Comparison of ENCODE assay signal across 14 cellular contexts in genomic region chr21:45168522-45168921, GRCh38.
"Had no signal": no experiment of that assay in that cellular context is flagged by ENCODE, and none has a peak within 500 bp of the region (broad histone marks: within the 10 kb centered on the region; RNA-seq: fewer than 3 reads in every experiment).

No MANE protein-coding gene starts in this region.

- H3K4me3 ChIP-seq: sigmoid colon, transverse colon, vagina had no signal

- H3K36me3 ChIP-seq: transverse colon, vagina had no signal

- H3K27ac ChIP-seq: vagina had no signal

- H3K27me3 ChIP-seq: sigmoid colon, transverse colon, vagina had no signal

- ATAC-seq: activated naive CD8-positive, alpha-beta T cell treated with anti-CD3 and anti-CD28 coated beads, Interleukin-2, amount 50 U/mL, for 24 hours had no signal

- H3K9me3 ChIP-seq: sigmoid colon, transverse colon, vagina had no signal

- H3K27ac Mint-ChIP-seq: activated naive CD4-positive, alpha-beta T cell treated with anti-CD3 and anti-CD28 coated beads for 36 hours; activated naive CD8-positive, alpha-beta T cell treated with anti-CD3 and anti-CD28 coated beads, Interleukin-2, amount 50 U/mL, for 24 hours; activated T-helper 2 cell treated with anti-CD3 and anti-CD28 coated beads, Interferon-gamma antibody, Interleukin-2, Interleukin-4, amounts not matched to agents 10 μg/mL and 5 μg/mL and 100 μg/mL, durations not matched to agents 14 hours and 24 hours and 36 hours; nephron progenitor cell had no signal

- H3K4me3 Mint-ChIP-seq: activated naive CD4-positive, alpha-beta T cell treated with anti-CD3 and anti-CD28 coated beads for 36 hours; activated naive CD8-positive, alpha-beta T cell treated with anti-CD3 and anti-CD28 coated beads, Interleukin-2, amount 50 U/mL, for 24 hours; nephron progenitor cell had no signal

- DNase-seq: activated naive CD4-positive, alpha-beta T cell treated with anti-CD3 and anti-CD28 coated beads for 36 hours; activated naive CD8-positive, alpha-beta T cell treated with anti-CD3 and anti-CD28 coated beads, Interleukin-2, amount 50 U/mL, for 24 hours; activated T-cell treated with anti-CD3 and anti-CD28 coated beads, Interleukin-2, amount 50 U/mL, for 1 hour; mesendoderm; nephron progenitor cell; occipital lobe; stimulated activated CD4-positive, alpha-beta T cell treated with anti-CD3 and anti-CD28 coated beads, Interleukin-15, amount 100 ng/mL, for 24 hours; stimulated activated CD4-positive, alpha-beta T cell treated with anti-CD3 and anti-CD28 coated beads, Interleukin-4, amount 100 ng/mL, for 1 hour; stimulated activated naive CD4-positive, alpha-beta T cell; SW 1271; transverse colon had no signal

- H3K9me3 Mint-ChIP-seq: activated naive CD4-positive, alpha-beta T cell treated with anti-CD3 and anti-CD28 coated beads for 36 hours; activated naive CD8-positive, alpha-beta T cell treated with anti-CD3 and anti-CD28 coated beads, Interleukin-2, amount 50 U/mL, for 24 hours; activated T-helper 2 cell treated with anti-CD3 and anti-CD28 coated beads, Interferon-gamma antibody, Interleukin-2, Interleukin-4, amounts not matched to agents 10 μg/mL and 5 μg/mL and 100 μg/mL, durations not matched to agents 14 hours and 24 hours and 36 hours; nephron progenitor cell had no signal

- H3K27me3 Mint-ChIP-seq: activated naive CD8-positive, alpha-beta T cell treated with anti-CD3 and anti-CD28 coated beads, Interleukin-2, amount 50 U/mL, for 24 hours had no signal
